Comparison of ENCODE assay signal across 1 cellular context in the genomic region with DNA sequence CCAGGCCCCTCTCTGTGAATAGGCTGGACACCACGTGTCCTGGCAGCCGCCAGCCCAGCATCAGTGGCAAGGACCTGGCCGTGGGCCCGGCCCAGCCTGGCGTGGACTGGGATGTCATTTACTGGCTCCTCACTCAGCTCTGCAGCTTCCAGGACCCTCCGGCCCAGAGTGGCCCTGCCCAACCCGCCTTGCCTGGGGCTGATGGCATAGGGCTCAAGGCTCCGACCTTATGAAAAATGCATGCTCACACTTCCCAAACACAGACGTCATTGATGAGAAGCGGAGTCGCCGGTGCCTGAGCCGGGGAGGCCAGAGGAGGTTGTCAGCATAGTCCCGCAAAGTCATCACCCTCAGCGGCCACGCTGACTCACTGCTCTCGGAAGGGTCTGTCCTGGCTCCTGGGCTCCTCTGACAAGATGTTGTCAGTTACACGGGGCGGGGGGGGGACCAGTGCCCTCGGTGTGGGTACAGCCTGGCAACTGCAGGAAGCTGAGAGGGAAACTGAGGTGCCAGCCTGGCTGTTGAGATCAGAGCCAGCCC.
TF ChIP-seq lines count a peak whose summit lies in the region.

No MANE protein-coding gene starts in this region.

TF ChIP-seq in K562, 482 proteins besides CTCF, POLR2A, EP300 and RAD21 (continued from another document and continues in another):
- TF ChIP-seq, protein P1, sequence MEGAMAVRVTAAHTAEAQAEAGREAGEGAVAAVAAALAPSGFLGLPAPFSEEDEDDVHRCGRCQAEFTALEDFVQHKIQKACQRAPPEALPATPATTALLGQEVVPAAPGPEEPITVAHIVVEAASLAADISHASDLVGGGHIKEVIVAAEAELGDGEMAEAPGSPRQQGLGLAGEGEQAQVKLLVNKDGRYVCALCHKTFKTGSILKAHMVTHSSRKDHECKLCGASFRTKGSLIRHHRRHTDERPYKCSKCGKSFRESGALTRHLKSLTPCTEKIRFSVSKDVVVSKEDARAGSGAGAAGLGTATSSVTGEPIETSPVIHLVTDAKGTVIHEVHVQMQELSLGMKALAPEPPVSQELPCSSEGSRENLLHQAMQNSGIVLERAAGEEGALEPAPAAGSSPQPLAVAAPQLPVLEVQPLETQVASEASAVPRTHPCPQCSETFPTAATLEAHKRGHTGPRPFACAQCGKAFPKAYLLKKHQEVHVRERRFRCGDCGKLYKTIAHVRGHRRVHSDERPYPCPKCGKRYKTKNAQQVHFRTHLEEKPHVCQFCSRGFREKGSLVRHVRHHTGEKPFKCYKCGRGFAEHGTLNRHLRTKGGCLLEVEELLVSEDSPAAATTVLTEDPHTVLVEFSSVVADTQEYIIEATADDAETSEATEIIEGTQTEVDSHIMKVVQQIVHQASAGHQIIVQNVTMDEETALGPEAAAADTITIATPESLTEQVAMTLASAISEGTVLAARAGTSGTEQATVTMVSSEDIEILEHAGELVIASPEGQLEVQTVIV (CRISPR knock-in tag; IDR thresholded peaks at IDR 0.05; ENCODE audit: borderline replicate concordance) = no peak
- peak; percentile 28 to 46; a peak in 1 of 4 replicates for TF ChIP-seq MAZ (CRISPR knock-in tag; conservative IDR thresholded peaks at IDR 0.05 in 1 of 2, IDR thresholded peaks at IDR 0.05 in 1 of 2)
- no peak for TF ChIP-seq ZNF143 (CRISPR knock-in tag; IDR thresholded peaks at IDR 0.05)
- TF ChIP-seq SMARCE1 (IDR thresholded peaks at IDR 0.05) = peak; percentile 78
- no peak for TF ChIP-seq NCOA6 (IDR thresholded peaks at IDR 0.05)
- TF ChIP-seq TAF7 (tag; IDR thresholded peaks at IDR 0.05) = no peak
- no peak for TF ChIP-seq SMAD2 (IDR thresholded peaks at IDR 0.05; ENCODE audit: low read depth, low read length)
- TF ChIP-seq SRF (CRISPR knock-in tag; IDR thresholded peaks at IDR 0.05) = no peak
- TF ChIP-seq U2AF1 (optimal IDR thresholded peaks at IDR 0.05; ENCODE audit: low read depth, low read length) = no peak
- TF ChIP-seq NR2F6 (CRISPR knock-in tag; IDR thresholded peaks at IDR 0.05) = no peak
- no peak for TF ChIP-seq USF2 (CRISPR knock-in tag; IDR thresholded peaks at IDR 0.05)
- no peak for TF ChIP-seq PYGO2 (tag; IDR thresholded peaks at IDR 0.05)
- TF ChIP-seq PHB (CRISPR knock-in tag; IDR thresholded peaks at IDR 0.05) = no peak
- no peak for TF ChIP-seq KAT8 (IDR thresholded peaks at IDR 0.05; ENCODE audit: low read depth)
- TF ChIP-seq, protein P2, sequence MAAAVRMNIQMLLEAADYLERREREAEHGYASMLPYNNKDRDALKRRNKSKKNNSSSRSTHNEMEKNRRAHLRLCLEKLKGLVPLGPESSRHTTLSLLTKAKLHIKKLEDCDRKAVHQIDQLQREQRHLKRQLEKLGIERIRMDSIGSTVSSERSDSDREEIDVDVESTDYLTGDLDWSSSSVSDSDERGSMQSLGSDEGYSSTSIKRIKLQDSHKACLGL (CRISPR knock-in tag; IDR thresholded peaks at IDR 0.05; ENCODE audit: borderline replicate concordance, poor library complexity, severe bottlenecking) = no peak
- TF ChIP-seq TBP (optimal IDR thresholded peaks at IDR 0.05; ENCODE audit: low read depth, low read length) = peak; percentile 40
- peak; percentile 87 for TF ChIP-seq JUND (IDR thresholded peaks at IDR 0.05; ENCODE audit: borderline replicate concordance, low read depth, low read length)
- peak; percentile 83; the same call in 1 of the 3 replicates for TF ChIP-seq JUND (tag; IDR thresholded peaks at IDR 0.05; ENCODE audit: borderline replicate concordance, low read depth, low read length)
- TF ChIP-seq, protein P3, sequence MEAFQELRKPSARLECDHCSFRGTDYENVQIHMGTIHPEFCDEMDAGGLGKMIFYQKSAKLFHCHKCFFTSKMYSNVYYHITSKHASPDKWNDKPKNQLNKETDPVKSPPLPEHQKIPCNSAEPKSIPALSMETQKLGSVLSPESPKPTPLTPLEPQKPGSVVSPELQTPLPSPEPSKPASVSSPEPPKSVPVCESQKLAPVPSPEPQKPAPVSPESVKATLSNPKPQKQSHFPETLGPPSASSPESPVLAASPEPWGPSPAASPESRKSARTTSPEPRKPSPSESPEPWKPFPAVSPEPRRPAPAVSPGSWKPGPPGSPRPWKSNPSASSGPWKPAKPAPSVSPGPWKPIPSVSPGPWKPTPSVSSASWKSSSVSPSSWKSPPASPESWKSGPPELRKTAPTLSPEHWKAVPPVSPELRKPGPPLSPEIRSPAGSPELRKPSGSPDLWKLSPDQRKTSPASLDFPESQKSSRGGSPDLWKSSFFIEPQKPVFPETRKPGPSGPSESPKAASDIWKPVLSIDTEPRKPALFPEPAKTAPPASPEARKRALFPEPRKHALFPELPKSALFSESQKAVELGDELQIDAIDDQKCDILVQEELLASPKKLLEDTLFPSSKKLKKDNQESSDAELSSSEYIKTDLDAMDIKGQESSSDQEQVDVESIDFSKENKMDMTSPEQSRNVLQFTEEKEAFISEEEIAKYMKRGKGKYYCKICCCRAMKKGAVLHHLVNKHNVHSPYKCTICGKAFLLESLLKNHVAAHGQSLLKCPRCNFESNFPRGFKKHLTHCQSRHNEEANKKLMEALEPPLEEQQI (IDR thresholded peaks at IDR 0.05) = no peak
- no peak for TF ChIP-seq HNRNPH1 (optimal IDR thresholded peaks at IDR 0.05; ENCODE audit: low read depth, low read length)
- TF ChIP-seq KHSRP (IDR thresholded peaks at IDR 0.05) = no peak
- TF ChIP-seq PKNOX1 (IDR thresholded peaks at IDR 0.05) = peak; percentile 80
- peak; percentile 52; the same call in 1 of the 2 replicates for TF ChIP-seq CREB1 (IDR thresholded peaks at IDR 0.05)
- no peak for TF ChIP-seq CREB1 (CRISPR knock-in tag; IDR thresholded peaks at IDR 0.05)
- no peak for TF ChIP-seq NCOR1 (IDR thresholded peaks at IDR 0.05)
- no peak for TF ChIP-seq TCF15 (CRISPR knock-in tag; IDR thresholded peaks at IDR 0.05)
- TF ChIP-seq GTF3C2 (IDR thresholded peaks at IDR 0.05; ENCODE audit: borderline replicate concordance, extremely low read depth, insufficient read length) = no peak
- no peak for TF ChIP-seq ZNF133 (CRISPR knock-in tag; IDR thresholded peaks at IDR 0.05)
- peak; percentile 80 for TF ChIP-seq CREM (IDR thresholded peaks at IDR 0.05; ENCODE audit: low read depth)
- no peak for TF ChIP-seq EGR1 (conservative IDR thresholded peaks at IDR 0.05)
- TF ChIP-seq ZBTB2 (IDR thresholded peaks at IDR 0.05) = no peak
- peak; percentile 71 for TF ChIP-seq MYNN (IDR thresholded peaks at IDR 0.05)
- no peak for TF ChIP-seq MYNN (CRISPR knock-in tag; IDR thresholded peaks at IDR 0.05)
- TF ChIP-seq MTA3 (IDR thresholded peaks at IDR 0.05; ENCODE audit: borderline replicate concordance) = 0 out of 2 replicates have a peak, but pooled peaks have one; percentile 38
- TF ChIP-seq, protein P4, sequence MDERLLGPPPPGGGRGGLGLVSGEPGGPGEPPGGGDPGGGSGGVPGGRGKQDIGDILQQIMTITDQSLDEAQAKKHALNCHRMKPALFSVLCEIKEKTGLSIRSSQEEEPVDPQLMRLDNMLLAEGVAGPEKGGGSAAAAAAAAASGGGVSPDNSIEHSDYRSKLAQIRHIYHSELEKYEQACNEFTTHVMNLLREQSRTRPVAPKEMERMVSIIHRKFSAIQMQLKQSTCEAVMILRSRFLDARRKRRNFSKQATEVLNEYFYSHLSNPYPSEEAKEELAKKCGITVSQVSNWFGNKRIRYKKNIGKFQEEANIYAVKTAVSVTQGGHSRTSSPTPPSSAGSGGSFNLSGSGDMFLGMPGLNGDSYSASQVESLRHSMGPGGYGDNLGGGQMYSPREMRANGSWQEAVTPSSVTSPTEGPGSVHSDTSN (CRISPR knock-in tag; IDR thresholded peaks at IDR 0.05; ENCODE audit: low read depth) = no peak
- TF ChIP-seq, protein P4 (tag; conservative IDR thresholded peaks at IDR 0.05; ENCODE audit: low read depth) = peak; percentile 47; the same call in 1 of the 2 replicates
- TF ChIP-seq ZNF165 (CRISPR knock-in tag; IDR thresholded peaks at IDR 0.05; ENCODE audit: borderline replicate concordance) = no peak
- TF ChIP-seq FIP1L1 (IDR thresholded peaks at IDR 0.05; ENCODE audit: low read depth, low read length, poor library complexity, severe bottlenecking) = no peak
- TF ChIP-seq IRF1 (CRISPR knock-in tag; IDR thresholded peaks at IDR 0.05; ENCODE audit: borderline replicate concordance) = no peak
- no peak for TF ChIP-seq HNRNPUL1 (IDR thresholded peaks at IDR 0.05; ENCODE audit: low read length)
- TF ChIP-seq ZNF316 (IDR thresholded peaks at IDR 0.05) = peak; percentile 90
- TF ChIP-seq BMI1 (IDR thresholded peaks at IDR 0.05; ENCODE audit: low read length) = no peak
- TF ChIP-seq CBFB (CRISPR knock-in tag; IDR thresholded peaks at IDR 0.05) = no peak
- peak; percentile 75 for TF ChIP-seq FOSL1 (tag; conservative IDR thresholded peaks at IDR 0.05)
- no peak for TF ChIP-seq ZNF445 (CRISPR knock-in tag; IDR thresholded peaks at IDR 0.05; ENCODE audit: low read depth)
- no peak for TF ChIP-seq ZNF512 (tag; IDR thresholded peaks at IDR 0.05)
- no peak for TF ChIP-seq LEF1 (IDR thresholded peaks at IDR 0.05)
- peak in 1 of 2 experiments; percentile 66; a peak in 2 of 4 replicates for TF ChIP-seq RCOR1 (IDR thresholded peaks at IDR 0.05; ENCODE audit: borderline replicate concordance in 1 of 2, low read depth in 2 of 2, low read length in 2 of 2)
